In the genomic region with DNA sequence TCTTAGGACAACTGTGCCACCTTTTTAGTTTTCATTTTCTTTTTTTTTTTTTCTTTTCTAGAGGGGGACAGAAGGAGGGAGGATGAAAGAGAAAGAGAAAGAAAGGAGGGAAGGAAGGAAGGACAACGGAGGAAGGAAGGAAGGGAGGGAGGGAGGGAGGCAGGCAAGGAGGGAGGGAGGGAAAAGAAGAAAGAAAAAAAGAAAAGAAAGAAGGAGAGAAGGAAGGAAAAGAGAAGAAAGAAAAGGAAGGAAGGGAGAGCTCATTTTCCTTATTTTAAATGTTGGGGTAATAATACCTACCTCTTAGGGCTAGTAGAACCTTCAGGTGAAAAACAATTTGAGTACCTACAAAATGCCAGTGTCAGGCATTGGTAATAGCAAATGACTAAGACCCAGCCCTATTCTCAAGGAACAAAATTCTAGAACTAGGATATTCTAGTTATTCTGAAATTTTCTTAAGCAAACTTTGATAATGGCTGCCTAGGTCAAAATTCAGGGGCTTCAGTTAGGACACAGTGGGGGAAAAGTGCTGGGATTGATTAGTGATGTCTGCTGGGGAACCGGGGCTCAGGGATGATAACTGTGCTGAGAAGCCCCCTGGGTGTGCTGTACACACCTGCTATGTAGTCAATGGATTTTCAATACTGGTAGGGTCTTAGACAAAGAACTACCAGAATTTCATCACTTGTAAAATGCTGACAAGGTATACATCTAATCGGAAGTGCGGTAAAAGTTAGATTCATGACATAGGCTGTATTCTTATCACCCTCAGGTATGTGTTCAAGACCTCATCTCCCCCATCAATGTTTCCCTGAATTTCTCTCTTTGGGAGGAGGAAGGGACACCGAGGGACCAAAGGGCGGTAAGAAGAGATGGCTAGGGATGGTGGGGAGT, we compare ENCODE assay signal across 1 cellular context.
A peak's percentile ranks its signal among the peaks of the same experiment; 100 is the strongest.
TF ChIP-seq lines count a peak whose summit lies in the region.

No MANE protein-coding gene starts in this region.

TF ChIP-seq in HepG2, 621 proteins besides CTCF, POLR2A, EP300 and RAD21:
- peak; percentile 56 for TF ChIP-seq MAFF (IDR thresholded peaks at IDR 0.05; ENCODE audit: low read depth, low read length)
- peak; percentile 37 to 65; a peak in 2 of 4 replicates for TF ChIP-seq MAFK (conservative IDR thresholded peaks at IDR 0.05 in 1 of 2, IDR thresholded peaks at IDR 0.05 in 1 of 2; ENCODE audit: low read length in 2 of 2)
- TF ChIP-seq ZBTB40 (IDR thresholded peaks at IDR 0.05): no peak
- TF ChIP-seq ZBTB40 (CRISPR knock-in tag; IDR thresholded peaks at IDR 0.05): no peak
